In the genomic region with DNA sequence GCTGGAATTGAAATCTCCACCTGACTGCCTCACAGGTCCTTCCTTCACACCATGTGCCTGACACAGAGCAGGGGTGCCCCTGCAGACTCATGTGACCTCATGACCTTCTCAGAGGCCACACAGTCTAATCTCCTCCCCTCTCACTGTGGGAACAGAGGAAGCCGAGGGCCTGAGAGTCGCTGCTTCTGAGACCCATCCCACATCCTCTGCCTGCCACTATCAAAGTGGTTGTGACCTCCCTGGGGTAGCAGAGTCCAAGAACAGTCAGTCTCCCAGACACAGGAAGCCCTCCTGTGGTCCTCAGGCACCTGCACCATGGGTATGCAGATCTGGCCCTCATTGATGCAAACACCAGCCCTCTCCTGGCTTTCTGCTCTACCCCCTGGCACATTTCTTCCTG, we compare ENCODE assay signal across 1 cellular context.
TF ChIP-seq lines count a peak whose summit lies in the region.

No MANE protein-coding gene starts in this region.

TF ChIP-seq in HepG2, 621 proteins besides CTCF, POLR2A, EP300 and RAD21 (continued from another document and continues in another):
- no peak for TF ChIP-seq ZBTB38 (CRISPR knock-in tag; IDR thresholded peaks at IDR 0.05)
- 0 out of 2 replicates have a peak, but pooled peaks have one; percentile 13 for TF ChIP-seq FOXA3 (CRISPR knock-in tag; IDR thresholded peaks at IDR 0.05)
- no peak for TF ChIP-seq ZBTB40 (IDR thresholded peaks at IDR 0.05)
- TF ChIP-seq ZBTB40 (CRISPR knock-in tag; IDR thresholded peaks at IDR 0.05): 0 out of 2 replicates have a peak, but pooled peaks have one; percentile 44
- peak; percentile 85 for TF ChIP-seq ZSCAN25 (CRISPR knock-in tag; IDR thresholded peaks at IDR 0.05)
- no peak for TF ChIP-seq ZNF343 (CRISPR knock-in tag; IDR thresholded peaks at IDR 0.05)
- no peak for TF ChIP-seq ZBTB33 (CRISPR knock-in tag; IDR thresholded peaks at IDR 0.05)
- TF ChIP-seq CREM (IDR thresholded peaks at IDR 0.05): 0 out of 2 replicates have a peak, but pooled peaks have one; percentile 32
- no peak for TF ChIP-seq CREM (CRISPR knock-in tag; IDR thresholded peaks at IDR 0.05)
- peak; percentile 90 for TF ChIP-seq NR2F6 (IDR thresholded peaks at IDR 0.05)
- peak; percentile 92 for TF ChIP-seq NR2F6 (CRISPR knock-in tag; IDR thresholded peaks at IDR 0.05)
- TF ChIP-seq ZNF598 (CRISPR knock-in tag; IDR thresholded peaks at IDR 0.05; ENCODE audit: borderline replicate concordance): no peak
- no peak for TF ChIP-seq CBFB (CRISPR knock-in tag; IDR thresholded peaks at IDR 0.05)
- TF ChIP-seq, protein P1, sequence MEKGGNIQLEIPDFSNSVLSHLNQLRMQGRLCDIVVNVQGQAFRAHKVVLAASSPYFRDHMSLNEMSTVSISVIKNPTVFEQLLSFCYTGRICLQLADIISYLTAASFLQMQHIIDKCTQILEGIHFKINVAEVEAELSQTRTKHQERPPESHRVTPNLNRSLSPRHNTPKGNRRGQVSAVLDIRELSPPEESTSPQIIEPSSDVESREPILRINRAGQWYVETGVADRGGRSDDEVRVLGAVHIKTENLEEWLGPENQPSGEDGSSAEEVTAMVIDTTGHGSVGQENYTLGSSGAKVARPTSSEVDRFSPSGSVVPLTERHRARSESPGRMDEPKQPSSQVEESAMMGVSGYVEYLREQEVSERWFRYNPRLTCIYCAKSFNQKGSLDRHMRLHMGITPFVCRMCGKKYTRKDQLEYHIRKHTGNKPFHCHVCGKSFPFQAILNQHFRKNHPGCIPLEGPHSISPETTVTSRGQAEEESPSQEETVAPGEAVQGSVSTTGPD (CRISPR knock-in tag; IDR thresholded peaks at IDR 0.05): no peak
- TF ChIP-seq NCOA2 (CRISPR knock-in tag; IDR thresholded peaks at IDR 0.05): peak; percentile 30; the same call in 1 of the 2 replicates
- TF ChIP-seq TP53 (CRISPR knock-in tag; conservative IDR thresholded peaks at IDR 0.05): no peak
- no peak for TF ChIP-seq KMT2A (CRISPR knock-in tag; IDR thresholded peaks at IDR 0.05)
- no peak for TF ChIP-seq KLF11 (CRISPR knock-in tag; IDR thresholded peaks at IDR 0.05)
- TF ChIP-seq ZBTB34 (CRISPR knock-in tag; IDR thresholded peaks at IDR 0.05): no peak
- no peak for TF ChIP-seq HHEX (CRISPR knock-in tag; IDR thresholded peaks at IDR 0.05)
- no peak for TF ChIP-seq ZSCAN30 (CRISPR knock-in tag; IDR thresholded peaks at IDR 0.05)
- peak; percentile 75; the same call in 1 of the 2 replicates for TF ChIP-seq ESRRA (CRISPR knock-in tag; IDR thresholded peaks at IDR 0.05; ENCODE audit: low read depth)
- TF ChIP-seq HNRNPUL1 (IDR thresholded peaks at IDR 0.05; ENCODE audit: low read depth, low read length): no peak
- TF ChIP-seq TRIM24 (CRISPR knock-in tag; IDR thresholded peaks at IDR 0.05): no peak
- no peak for TF ChIP-seq STAG1 (CRISPR knock-in tag; IDR thresholded peaks at IDR 0.05)
- no peak for TF ChIP-seq ZNF672 (CRISPR knock-in tag; IDR thresholded peaks at IDR 0.05)
- TF ChIP-seq EED (CRISPR knock-in tag; IDR thresholded peaks at IDR 0.05): 0 out of 2 replicates have a peak, but pooled peaks have one; percentile 27
- TF ChIP-seq MAX (IDR thresholded peaks at IDR 0.05): peak; percentile 75
- 0 out of 2 replicates have a peak, but pooled peaks have one; percentile 20 for TF ChIP-seq ZFY (CRISPR knock-in tag; IDR thresholded peaks at IDR 0.05)
- TF ChIP-seq TFDP2 (CRISPR knock-in tag; IDR thresholded peaks at IDR 0.05): no peak
- TF ChIP-seq PITX1 (CRISPR knock-in tag; IDR thresholded peaks at IDR 0.05): 0 out of 2 replicates have a peak, but pooled peaks have one; percentile 13
- no peak for TF ChIP-seq ELF1 (CRISPR knock-in tag; IDR thresholded peaks at IDR 0.05)
- TF ChIP-seq CC2D1A (CRISPR knock-in tag; IDR thresholded peaks at IDR 0.05): no peak
- TF ChIP-seq HMGXB3 (CRISPR knock-in tag; IDR thresholded peaks at IDR 0.05; ENCODE audit: borderline replicate concordance): no peak
- no peak for TF ChIP-seq ZFP36 (IDR thresholded peaks at IDR 0.05; ENCODE audit: borderline replicate concordance, low read depth, low read length, partially characterized antibody)
- no peak for TF ChIP-seq HBP1 (CRISPR knock-in tag; IDR thresholded peaks at IDR 0.05; ENCODE audit: low read depth)
- TF ChIP-seq BRF2 (CRISPR knock-in tag; IDR thresholded peaks at IDR 0.05): no peak
